16 cellular contexts compared by ENCODE assay signal in genomic region chr2:205387350-205388045, GRCh38.
DNase-seq lines count a peak whose midpoint lies in the region; FAIRE-seq and TF ChIP-seq lines count a peak whose summit lies in the region.
"Had no signal": no experiment of that assay in that cellular context is flagged by ENCODE, and none has a peak within 500 bp of the region (broad histone marks: within the 10 kb centered on the region; RNA-seq: fewer than 3 reads in every experiment).

No MANE protein-coding gene starts in this region.

- 0 out of 2 replicates have a peak overlapping the region, but pooled peaks have one; percentile 14 for H3K4me3 ChIP-seq in BE2C (ENCODE audit: low read depth, low read length)
- H3K4me3 ChIP-seq: K562 had no signal

- FAIRE-seq in HTR-8/SVneo (lab: Jason Lieb, UNC) = no peak
- FAIRE-seq: K562 had no signal

- no peaks in the 10 kb centered on the region for H3K36me3 ChIP-seq in BE2C

- DNase-seq in BE2C (peak; percentile 15), NCI-H2227 (lab: John Stamatoyannopoulos, UW; ENCODE audit: unreplicated experiment) (peak; percentile 60), SK-N-DZ (ENCODE audit: low spot score) (peak; percentile 36), fibroblast of peridontal ligament (ENCODE audit: extremely low read depth) (peak; percentile 32), activated gamma-delta T cell treated with Interleukin-2 at 50 U/mL for 16 hours (no peak), HTR-8/SVneo (ENCODE audit: insufficient read length, low spot score) (no peak), NCI-H187 treated with DMSO at 0.1 percent for 48 hours (lab: John Stamatoyannopoulos, UW) (no peak), DMS53 (lab: John Stamatoyannopoulos, UW) (no peak)
- DNase-seq: CD4-positive, CD25-positive, alpha-beta regulatory T cell; GF-D8; HFFc6; MV-4-11; NCI-H1694 treated with DMSO at 0.1 percent for 48 hours; NCI-H748 treated with DMSO at 0.1 percent for 48 hours; SW 1271 had no signal

- H3K27me3 ChIP-seq in BE2C = no peaks in the 10 kb centered on the region

- no peak for TF ChIP-seq CTCF in BE2C (IDR thresholded peaks at IDR 0.05; ENCODE audit: low read depth, low read length)

- H3K9me3 ChIP-seq in BE2C = no peaks in the 10 kb centered on the region

- H3K4me1 ChIP-seq in BE2C = peaks cover 11% of the 10 kb centered on the region

Comparison
In these comparisons a context has a peak if more than half of its experiments do, and no peak if none do; other contexts are left out.
1. DNase-seq: peak in BE2C (single experiment), NCI-H2227 (single experiment), SK-N-DZ (single experiment) and fibroblast of peridontal ligament (single experiment); none in activated gamma-delta T cell treated with Interleukin-2 at 50 U/mL for 16 hours (single experiment), HTR-8/SVneo (single experiment), NCI-H187 treated with DMSO at 0.1 percent for 48 hours (single experiment) and DMS53 (single experiment).